15 cellular contexts compared by ENCODE assay signal in genomic region chr17:15892679-15893332, GRCh38. TPM values are rescaled to one million over a fixed set of nuclear protein-coding genes. Genes with fewer than 3 reads are reported as not detected.
A peak's percentile ranks its signal among the peaks of the same experiment; 100 is the strongest.
DNase-seq lines count a peak whose midpoint lies in the region; ATAC-seq and TF ChIP-seq lines count a peak whose summit lies in the region.
"Had no signal": no experiment of that assay in that cellular context is flagged by ENCODE, and none has a peak within 500 bp of the region (broad histone marks: within the 10 kb centered on the region; RNA-seq: fewer than 3 reads in every experiment).

No MANE protein-coding gene starts in this region.

- peaks cover 48% of the 10 kb centered on the region for H3F3A ChIP-seq in PC-9 (ENCODE audit: insufficient read depth, low read depth)

- H3K4me1 ChIP-seq in PC-9 (replicated peaks; ENCODE audit: insufficient read depth) (peaks cover 62% of the 10 kb centered on the region), osteoblast (ENCODE audit: insufficient read depth, low read length) (peaks cover 14% of the 10 kb centered on the region)

- no peaks in the 10 kb centered on the region for H3K9me3 ChIP-seq in PC-9 (ENCODE audit: insufficient read depth, low read depth)
- no peaks in the 10 kb centered on the region for H3K9me3 ChIP-seq in osteoblast (ENCODE audit: low read depth, low read length)
- H3K9me3 ChIP-seq: sigmoid colon had no signal

- CTCF ChIA-PET in PC-9 (lab: Charles Lee) = interaction anchor here (0.6 kb wide), 1 partner anchor 514 kb away, joined by 13 read pairs; no protein-coding TSS in a partner anchor

- H3K36me3 ChIP-seq in PC-9 (ENCODE audit: low read depth) = no peaks in the 10 kb centered on the region
- no peaks in the 10 kb centered on the region for H3K36me3 ChIP-seq in osteoblast (ENCODE audit: insufficient read depth, low read length)
- H3K36me3 ChIP-seq: sigmoid colon had no signal

- ATAC-seq in GM18502 (IDR thresholded peaks at IDR 0.05; ENCODE audit: poor library complexity, unreplicated experiment) = no peak
- ATAC-seq: stimulated activated naive B cell treated with anti-CD40 and anti-IgM and Interleukin-4, amounts not matched to agents 10 μg/mL and 1 μg/mL and 100 μg/mL, for 72 hours had no signal

- peak overlapping the region; percentile 78 for H3K4me2 ChIP-seq in PC-9
- peak overlapping the region; percentile 70 for H3K4me2 ChIP-seq in osteoblast (ENCODE audit: insufficient read depth, low read length)

- H4K20me1 ChIP-seq in PC-9 (ENCODE audit: insufficient read depth) = no peaks in the 10 kb centered on the region
- H4K20me1 ChIP-seq in osteoblast (ENCODE audit: insufficient read depth, low read length) = no peaks in the 10 kb centered on the region

- no peaks in the 10 kb centered on the region for H3K27me3 ChIP-seq in PC-9 (ENCODE audit: insufficient read depth, low read depth)
- H3K27me3 ChIP-seq in osteoblast (ENCODE audit: insufficient read depth, low read length) = no peaks in the 10 kb centered on the region
- H3K27me3 ChIP-seq: sigmoid colon had no signal

- in situ Hi-C loops in KBM-7 (cut with MboI; ENCODE audit: low pct_unique_long_range_greater_than_20kb, low sequenced_read_pairs) = no loop called here

- no peak for TF ChIP-seq CTCF in PC-9 (conservative IDR thresholded peaks at IDR 0.05)
- no peak for TF ChIP-seq CTCF in fibroblast of pulmonary artery (IDR thresholded peaks at IDR 0.05; ENCODE audit: low read length, missing control alignments)
- TF ChIP-seq CTCF in osteoblast (IDR thresholded peaks at IDR 0.05; ENCODE audit: extremely low read depth, low read depth, low read length) = no peak

- H3K27ac ChIP-seq in PC-9 (peak overlapping the region; percentile 99), osteoblast (ENCODE audit: low read depth, low read length) (peak overlapping the region; percentile 65)
- H3K27ac ChIP-seq: sigmoid colon had no signal

- BruUV-seq in PC-9 (replicated peaks; lab: Mats Ljungman, UMichigan) = no TSS peak

- peak overlapping the region; percentile 44; the same call in 1 of the 2 replicates for H3K4me3 ChIP-seq in PC-9
- H3K4me3 ChIP-seq in fibroblast of pulmonary artery (replicated peaks; ENCODE audit: low read depth, low read length) = no peak overlapping the region
- H3K4me3 ChIP-seq in osteoblast (ENCODE audit: insufficient read depth, low read length) = peak overlapping the region; percentile 27
- H3K4me3 ChIP-seq: sigmoid colon had no signal

- DNase-seq in DMS53 (lab: John Stamatoyannopoulos, UW) (peak; percentile 45), PC-9 (peak; percentile 74 to 92), fibroblast of pulmonary artery (ENCODE audit: low read depth) (peak; percentile 58), osteoblast (ENCODE audit: insufficient read length, low spot score, missing footprints) (no peak), retina (no peak), KBM-7 (no peak), NCI-H446 treated with DMSO at 0.1 percent for 48 hours (lab: John Stamatoyannopoulos, UW) (no peak)
- DNase-seq: activated CD4-positive, alpha-beta T cell treated with anti-CD3 and anti-CD28 coated beads, Interleukin-2, amount 50 U/mL, for 1 hour; activated T-cell treated with anti-CD3 and anti-CD28 coated beads, Interleukin-2, amount 50 U/mL, for 48 hours; amniotic stem cell; NCI-H82; sigmoid colon; stimulated activated naive B cell treated with anti-CD40 and anti-IgM and Interleukin-4, amounts not matched to agents 10 μg/mL and 1 μg/mL and 100 μg/mL, for 72 hours; T-helper 9 cell had no signal

- H3K79me2 ChIP-seq in PC-9 (ENCODE audit: low read depth) (no peaks in the 10 kb centered on the region), osteoblast (ENCODE audit: insufficient read depth, low read length) (no peaks in the 10 kb centered on the region)

- H2AFZ ChIP-seq in PC-9 (no peak overlapping the region), osteoblast (ENCODE audit: low read length) (peak overlapping the region; percentile 49)

- intact Hi-C loops in PC-9 (cut with micrococcal nuclease; ENCODE audit: unreplicated experiment) = loop anchor here (1.0 to 10.0 kb wide), 8 partner anchors 18 to 392 kb away; no protein-coding TSS in a partner anchor

- POLR2A ChIA-PET in PC-9 (lab: Charles Lee; ENCODE audit: unreplicated experiment) = interaction anchor here (0.5 to 0.6 kb wide), 3 partner anchors 52 to 1760 kb away, joined by 3 to 10 read pairs (median 3); no protein-coding TSS in a partner anchor

- H3K9me2 ChIP-seq in PC-9 (ENCODE audit: insufficient read depth) = no peaks in the 10 kb centered on the region

RNA-seq across cellular contexts. Expression of gene ADORA2B, which starts 52.1 kb away (rescaled TPM):
- total RNA-seq in PC-9 (2021) (32.6 and 42.7 TPM in 2 replicates), osteoblast (4.7 and 5.9 TPM in 2 replicates)

Comparison
In these comparisons a context has a peak if more than half of its experiments do, and no peak if none do; other contexts are left out.
1. DNase-seq: peak in DMS53 (single experiment), PC-9 (2 of 2) and fibroblast of pulmonary artery (single experiment); none in osteoblast (single experiment), retina (single experiment), KBM-7 (single experiment) and NCI-H446 treated with DMSO at 0.1 percent for 48 hours (single experiment).